In genomic region chr1:36446261-36446660, GRCh38 we compare ENCODE assay signal across 10 cellular contexts. TPM values are rescaled to one million over a fixed set of nuclear protein-coding genes. Genes with fewer than 3 reads are reported as not detected.
DNase-seq lines count a peak whose midpoint lies in the region; ATAC-seq and TF ChIP-seq lines count a peak whose summit lies in the region.
"Had no signal": no experiment of that assay in that cellular context is flagged by ENCODE, and none has a peak within 500 bp of the region (broad histone marks: within the 10 kb centered on the region; RNA-seq: fewer than 3 reads in every experiment).

No MANE protein-coding gene starts in this region.

- peak; percentile 84 for TF ChIP-seq CTCF in HL-60 (IDR thresholded peaks at IDR 0.05; ENCODE audit: insufficient read depth, low read length)

- ATAC-seq in T-helper 17 cell: no peak
- no peak for ATAC-seq in GM18519 (IDR thresholded peaks at IDR 0.05; ENCODE audit: low FRiP score, unreplicated experiment)
- no peak for ATAC-seq in HG03045 (IDR thresholded peaks at IDR 0.05; ENCODE audit: unreplicated experiment)
- ATAC-seq: T-cell had no signal

- no peaks in the 10 kb centered on the region for H3K27me3 ChIP-seq in HL-60 (ENCODE audit: insufficient read depth, poor library complexity, severe bottlenecking)

- H3K4me1 Mint-ChIP-seq in T-helper 17 cell: peaks cover 14% of the 10 kb centered on the region

- no peak overlapping the region for H3K27ac Mint-ChIP-seq in T-helper 17 cell
- H3K27ac Mint-ChIP-seq: T-cell had no signal

- no peaks in the 10 kb centered on the region for H3K27me3 Mint-ChIP-seq in T-helper 17 cell
- H3K27me3 Mint-ChIP-seq: T-cell had no signal

- H3K9me3 ChIP-seq in T-helper 17 cell (ENCODE audit: control insufficient read depth, low read length, poor library complexity, severe bottlenecking): no peaks in the 10 kb centered on the region

- H3K27ac ChIP-seq in HL-60 (replicated peaks): peak overlapping the region; percentile 60

- no peaks in the 10 kb centered on the region for H3K36me3 Mint-ChIP-seq in T-helper 17 cell (ENCODE audit: low read depth)
- H3K36me3 Mint-ChIP-seq: T-cell had no signal

- H3K4me3 Mint-ChIP-seq in T-helper 17 cell: no peak overlapping the region
- H3K4me3 Mint-ChIP-seq: T-cell had no signal

- DNase-seq in Daoy (ENCODE audit: low read depth) (peak; percentile 16), HL-60 (ENCODE audit: low read depth in 1 of 2, low spot score in 1 of 2) (peak in 1 of 2 experiments; percentile 77), SK-N-DZ (ENCODE audit: low spot score) (peak; percentile 42), left kidney (ENCODE audit: low read depth, low spot score) (peak; percentile 65), RKO (ENCODE audit: low spot score) (no peak), T-helper 17 cell (no peak)

- no peak overlapping the region for H3K4me3 ChIP-seq in HL-60 (replicated peaks; ENCODE audit: insufficient read depth, low read length)

RNA-seq across cellular contexts. Expression of gene OSCP1, which starts 4.0 kb away (rescaled TPM):
- 6.3 and 16.9 TPM in 2 replicates for total RNA-seq in Daoy (2014; rRNA removed; shearing (Covaris generic))
- polyA plus RNA-seq in SK-N-DZ (2014; cell fraction: cytosol; rRNA removed): 3.3 and 3.6 TPM in 2 replicates
- polyA plus RNA-seq in SK-N-DZ (2014; cell fraction: nucleus; rRNA removed): 1.4 and 2.3 TPM in 2 replicates
- total RNA-seq in T-helper 17 cell: under 1 TPM in 1 of 2 donors, not detected in 1; 0.99 TPM

RNA-seq across cellular contexts. Expression of gene MRPS15, which starts 17.9 kb away (rescaled TPM):
- 77.7 and 94.6 TPM in 2 replicates for total RNA-seq in Daoy (2014; rRNA removed; shearing (Covaris generic))
- 93.0 and 102 TPM in 2 replicates for polyA plus RNA-seq in SK-N-DZ (2014; cell fraction: cytosol; rRNA removed)
- 67.5 and 70.6 TPM in 2 replicates for polyA plus RNA-seq in SK-N-DZ (2014; cell fraction: nucleus; rRNA removed)
- total RNA-seq in T-helper 17 cell: 10 to 100 TPM; 31.4 to 37.5 TPM

RNA-seq across cellular contexts. Expression of gene CSF3R, which starts 36.5 kb away (rescaled TPM):
- total RNA-seq in Daoy (2014; rRNA removed; shearing (Covaris generic)): not detected in 2 replicates
- 1.3 and 2.0 TPM in 2 replicates for polyA plus RNA-seq in SK-N-DZ (2014; cell fraction: cytosol; rRNA removed)
- polyA plus RNA-seq in SK-N-DZ (2014; cell fraction: nucleus; rRNA removed): 0.37 and 1.6 TPM in 2 replicates
- 10 to 100 TPM in 1 of 2 donors, 1 to 10 TPM in 1; 2.9 to 13.0 TPM for total RNA-seq in T-helper 17 cell
- total RNA-seq: pulmonary artery endothelial cell had no signal

RNA-seq across cellular contexts. Expression of gene LSM10, which starts 48.6 kb away (rescaled TPM):
- 5.1 and 10.3 TPM in 2 replicates for total RNA-seq in Daoy (2014; rRNA removed; shearing (Covaris generic))
- 3.0 and 7.0 TPM in 2 replicates for polyA plus RNA-seq in SK-N-DZ (2014; cell fraction: cytosol; rRNA removed)
- 0.71 and 7.9 TPM in 2 replicates for polyA plus RNA-seq in SK-N-DZ (2014; cell fraction: nucleus; rRNA removed)
- total RNA-seq in T-helper 17 cell: 10 to 100 TPM; 26.4 to 31.1 TPM

Comparison
In these comparisons a context has a peak if more than half of its experiments do, and no peak if none do; other contexts are left out.
1. DNase-seq: peak in Daoy (single experiment), SK-N-DZ (single experiment) and left kidney (single experiment); none in RKO (single experiment) and T-helper 17 cell (0 of 3).